1 cellular context compared by ENCODE assay signal in the genomic region with DNA sequence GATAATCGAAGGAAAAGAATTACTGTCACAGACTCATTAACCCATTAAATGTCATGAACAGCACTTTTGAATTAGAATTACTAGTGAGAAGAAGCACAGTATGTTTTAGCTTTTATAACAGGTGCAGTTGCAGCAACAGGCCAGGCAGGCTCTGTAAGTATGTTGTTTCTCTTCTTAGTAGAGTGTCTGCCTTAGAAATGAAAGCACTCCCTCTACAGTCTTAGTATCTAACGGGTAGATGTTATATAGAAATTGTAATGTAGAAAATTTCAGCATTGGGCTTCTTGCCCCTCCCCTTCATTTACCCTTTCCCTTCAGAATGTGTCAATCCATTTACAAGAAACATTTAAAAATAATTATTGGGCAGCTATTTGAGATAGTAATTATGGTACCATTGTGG.
TF ChIP-seq lines count a peak whose summit lies in the region.

No MANE protein-coding gene starts in this region.

TF ChIP-seq in K562, 482 proteins besides CTCF, POLR2A, EP300 and RAD21 (continued from another document):
- TF ChIP-seq PML (IDR thresholded peaks at IDR 0.05; ENCODE audit: low read length) = no peak
- no peak for TF ChIP-seq E2F3 (CRISPR knock-in tag; IDR thresholded peaks at IDR 0.05)
- TF ChIP-seq CHD7 (IDR thresholded peaks at IDR 0.05; ENCODE audit: low read depth, low read length) = no peak
- TF ChIP-seq CBX8 (IDR thresholded peaks at IDR 0.05; ENCODE audit: borderline replicate concordance, extremely low read depth, low read depth, low read length, poor library complexity, severe bottlenecking) = no peak
- no peak for TF ChIP-seq POLR3A (IDR thresholded peaks at IDR 0.05; ENCODE audit: borderline replicate concordance, extremely low read depth, insufficient read depth, insufficient read length)
- TF ChIP-seq ZBTB43 (CRISPR knock-in tag; IDR thresholded peaks at IDR 0.05) = no peak
- TF ChIP-seq ZNF79 (CRISPR knock-in tag; IDR thresholded peaks at IDR 0.05; ENCODE audit: low read depth) = no peak
- TF ChIP-seq, protein P1, sequence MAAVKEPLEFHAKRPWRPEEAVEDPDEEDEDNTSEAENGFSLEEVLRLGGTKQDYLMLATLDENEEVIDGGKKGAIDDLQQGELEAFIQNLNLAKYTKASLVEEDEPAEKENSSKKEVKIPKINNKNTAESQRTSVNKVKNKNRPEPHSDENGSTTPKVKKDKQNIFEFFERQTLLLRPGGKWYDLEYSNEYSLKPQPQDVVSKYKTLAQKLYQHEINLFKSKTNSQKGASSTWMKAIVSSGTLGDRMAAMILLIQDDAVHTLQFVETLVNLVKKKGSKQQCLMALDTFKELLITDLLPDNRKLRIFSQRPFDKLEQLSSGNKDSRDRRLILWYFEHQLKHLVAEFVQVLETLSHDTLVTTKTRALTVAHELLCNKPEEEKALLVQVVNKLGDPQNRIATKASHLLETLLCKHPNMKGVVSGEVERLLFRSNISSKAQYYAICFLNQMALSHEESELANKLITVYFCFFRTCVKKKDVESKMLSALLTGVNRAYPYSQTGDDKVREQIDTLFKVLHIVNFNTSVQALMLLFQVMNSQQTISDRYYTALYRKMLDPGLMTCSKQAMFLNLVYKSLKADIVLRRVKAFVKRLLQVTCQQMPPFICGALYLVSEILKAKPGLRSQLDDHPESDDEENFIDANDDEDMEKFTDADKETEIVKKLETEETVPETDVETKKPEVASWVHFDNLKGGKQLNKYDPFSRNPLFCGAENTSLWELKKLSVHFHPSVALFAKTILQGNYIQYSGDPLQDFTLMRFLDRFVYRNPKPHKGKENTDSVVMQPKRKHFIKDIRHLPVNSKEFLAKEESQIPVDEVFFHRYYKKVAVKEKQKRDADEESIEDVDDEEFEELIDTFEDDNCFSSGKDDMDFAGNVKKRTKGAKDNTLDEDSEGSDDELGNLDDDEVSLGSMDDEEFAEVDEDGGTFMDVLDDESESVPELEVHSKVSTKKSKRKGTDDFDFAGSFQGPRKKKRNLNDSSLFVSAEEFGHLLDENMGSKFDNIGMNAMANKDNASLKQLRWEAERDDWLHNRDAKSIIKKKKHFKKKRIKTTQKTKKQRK (IDR thresholded peaks at IDR 0.05; ENCODE audit: borderline replicate concordance, low read depth, low read length) = no peak
- no peak for TF ChIP-seq HDAC3 (IDR thresholded peaks at IDR 0.05; ENCODE audit: borderline replicate concordance, partially characterized antibody)
- TF ChIP-seq KDM5B (IDR thresholded peaks at IDR 0.05; ENCODE audit: insufficient replicate concordance, low read depth, low read length) = no peak
- no peak for TF ChIP-seq DACH1 (IDR thresholded peaks at IDR 0.05; ENCODE audit: partially characterized antibody)
- no peak for TF ChIP-seq CEBPG (CRISPR knock-in tag; IDR thresholded peaks at IDR 0.05)
- no peak for TF ChIP-seq CEBPG (tag; conservative IDR thresholded peaks at IDR 0.05 in 1 of 2, IDR thresholded peaks at IDR 0.05 in 1 of 2)
- no peak for TF ChIP-seq SMC3 (conservative IDR thresholded peaks at IDR 0.05; ENCODE audit: insufficient read depth, low read depth, low read length)
